ENCODE assay signal across 8 cellular contexts in genomic region chr14:104680056-104680805, GRCh38. TPM values are rescaled to one million over a fixed set of nuclear protein-coding genes. Genes with fewer than 3 reads are reported as not detected.
DNase-seq lines count a peak whose midpoint lies in the region; ATAC-seq and TF ChIP-seq lines count a peak whose summit lies in the region.

No MANE protein-coding gene starts in this region.

- no peaks in the 10 kb centered on the region for H3K27me3 ChIP-seq in HUES64 (ENCODE audit: insufficient read depth, low read length)
- H3K27me3 ChIP-seq in thoracic aorta (replicated peaks; ENCODE audit: insufficient read depth) = no peaks in the 10 kb centered on the region

- H3K9me3 ChIP-seq in HUES64 (ENCODE audit: insufficient read depth, low read depth, low read length) = no peaks in the 10 kb centered on the region
- no peaks in the 10 kb centered on the region for H3K9me3 ChIP-seq in thoracic aorta

- H3K9ac ChIP-seq in HUES64 (ENCODE audit: low read depth, low read length) = peak overlapping the region; percentile 33; the same call in 1 of the 2 replicates

- H3K27ac ChIP-seq in HUES64 (ENCODE audit: low read depth, low read length) (peak overlapping the region; percentile 92), thoracic aorta (peak overlapping the region; percentile 85 to 90)

- WGBS in HUES64 = 78% methylated on average over 21 of the region's 21 CpGs

- H3K4me3 ChIP-seq in HUES64 (ENCODE audit: low read length) = no peak overlapping the region
- H3K4me3 ChIP-seq in astrocyte of the spinal cord (ENCODE audit: low read depth, low read length) = peak overlapping the region; percentile 10
- peak overlapping the region; percentile 59 for H3K4me3 ChIP-seq in thoracic aorta

- ATAC-seq in thoracic aorta (ENCODE audit: insufficient number of reproducible peaks, low FRiP score, low read depth) = peak; percentile 35
- no peak for ATAC-seq in HG03045 (IDR thresholded peaks at IDR 0.05; ENCODE audit: unreplicated experiment)
- ATAC-seq in GM19467 (IDR thresholded peaks at IDR 0.05; ENCODE audit: unreplicated experiment) = no peak
- no peak for ATAC-seq in HG03354 (IDR thresholded peaks at IDR 0.05; ENCODE audit: poor library complexity, severe bottlenecking, unreplicated experiment)

- no peak for TF ChIP-seq CTCF in astrocyte of the spinal cord (IDR thresholded peaks at IDR 0.05; ENCODE audit: low read depth, low read length)
- no peak for TF ChIP-seq CTCF in thoracic aorta (IDR thresholded peaks at IDR 0.05)

- DNase-seq in astrocyte of the spinal cord (ENCODE audit: low read depth, low spot score) = peak; percentile 89
- peak; percentile 75 for DNase-seq in kidney tubule cell (ENCODE audit: low spot score)
- DNase-seq in thoracic aorta (ENCODE audit: low spot score) = no peak
- no peak for DNase-seq in T-helper 9 cell

- in situ Hi-C loops in astrocyte of the spinal cord (cut with HindIII; ENCODE audit: low sequenced_read_pairs) = no loop called here

- H3K4me1 ChIP-seq in HUES64 (ENCODE audit: insufficient read depth, low read length) = peaks cover 48% of the 10 kb centered on the region
- H3K4me1 ChIP-seq in thoracic aorta (ENCODE audit: control insufficient read depth in 1 of 2, low read depth in 2 of 2) = peaks cover 42 to 59% of the 10 kb centered on the region in 2 donors

- H3K36me3 ChIP-seq in HUES64 (ENCODE audit: insufficient read depth, low read length) (no peaks in the 10 kb centered on the region), thoracic aorta (no peaks in the 10 kb centered on the region)

RNA-seq across cellular contexts. Expression of gene INF2, which starts 9.2 kb away (rescaled TPM):
- polyA plus RNA-seq in HUES64 (2013, experiment 1 of 2) = 37.2 TPM
- 32.2 TPM for polyA plus RNA-seq in HUES64 (2013, experiment 2 of 2)
- total RNA-seq in thoracic aorta = 100 to 1,000 TPM; 124 to 162 TPM

RNA-seq across cellular contexts. Expression of gene ADSS1, which starts 43.8 kb away (rescaled TPM):
- polyA plus RNA-seq in HUES64 (2013, experiment 1 of 2) = 5.6 TPM
- polyA plus RNA-seq in HUES64 (2013, experiment 2 of 2) = 9.2 TPM
- total RNA-seq in thoracic aorta = 10 to 100 TPM; 30.8 to 87.3 TPM

Comparison
In these comparisons a context has a peak if more than half of its experiments do, and no peak if none do; other contexts are left out.
1. DNase-seq: peak in astrocyte of the spinal cord (single experiment) and kidney tubule cell (single experiment); none in thoracic aorta (single experiment) and T-helper 9 cell (single experiment).